Comparison of ENCODE assay signal across 10 cellular contexts in the genomic region with DNA sequence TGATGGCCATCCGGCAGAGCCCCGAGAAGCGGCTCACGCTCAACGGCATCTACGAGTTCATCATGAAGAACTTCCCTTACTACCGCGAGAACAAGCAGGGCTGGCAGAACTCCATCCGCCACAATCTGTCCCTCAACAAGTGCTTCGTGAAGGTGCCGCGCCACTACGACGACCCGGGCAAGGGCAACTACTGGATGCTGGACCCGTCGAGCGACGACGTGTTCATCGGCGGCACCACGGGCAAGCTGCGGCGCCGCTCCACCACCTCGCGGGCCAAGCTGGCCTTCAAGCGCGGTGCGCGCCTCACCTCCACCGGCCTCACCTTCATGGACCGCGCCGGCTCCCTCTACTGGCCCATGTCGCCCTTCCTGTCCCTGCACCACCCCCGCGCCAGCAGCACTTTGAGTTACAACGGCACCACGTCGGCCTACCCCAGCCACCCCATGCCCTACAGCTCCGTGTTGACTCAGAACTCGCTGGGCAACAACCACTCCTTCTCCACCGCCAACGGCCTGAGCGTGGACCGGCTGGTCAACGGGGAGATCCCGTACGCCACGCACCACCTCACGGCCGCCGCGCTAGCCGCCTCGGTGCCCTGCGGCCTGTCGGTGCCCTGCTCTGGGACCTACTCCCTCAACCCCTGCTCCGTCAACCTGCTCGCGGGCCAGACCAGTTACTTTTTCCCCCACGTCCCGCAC. TPM values are rescaled to one million over a fixed set of nuclear protein-coding genes. Genes with fewer than 3 reads are reported as not detected.
DNase-seq lines count a peak whose midpoint lies in the region; ATAC-seq and TF ChIP-seq lines count a peak whose summit lies in the region.
"Had no signal": no experiment of that assay in that cellular context is flagged by ENCODE, and none has a peak within 500 bp of the region (broad histone marks: within the 10 kb centered on the region; RNA-seq: fewer than 3 reads in every experiment).

No MANE protein-coding gene starts in this region.

- H3K27ac ChIP-seq in right cardiac atrium (ENCODE audit: low read length) (no peak overlapping the region), right atrium auricular region (no peak overlapping the region), gastrocnemius medialis (no peak overlapping the region)

- H3K4me1 ChIP-seq in right cardiac atrium (ENCODE audit: control insufficient read depth, insufficient read depth, low read length) (peaks cover 4% of the 10 kb centered on the region), right atrium auricular region (peaks cover 0 to 16% of the 10 kb centered on the region in 2 donors), gastrocnemius medialis (peaks cover 0 to 3% of the 10 kb centered on the region in 2 donors)
- H3K4me1 ChIP-seq: Caco-2 had no signal

- WGBS in right cardiac atrium, result 8% methylated on average over 65 of the region's 65 CpGs

- H3K36me3 ChIP-seq in right atrium auricular region (no peaks in the 10 kb centered on the region), gastrocnemius medialis (no peaks in the 10 kb centered on the region)

- no peak overlapping the region for H3K4me3 Mint-ChIP-seq in activated T-helper 1 cell treated with anti-CD3 and anti-CD28 coated beads, Interleukin-12 subunit alpha, Interleukin-12 subunit beta, Interleukin-2, Interleukin-4 antibody, amounts not matched to agents 30 ng/mL and 10 ng/mL and 1 ng/mL, durations not matched to agents 14 hours and 24 hours and 36 hours

- peaks cover 4% of the 10 kb centered on the region for H3K4me1 Mint-ChIP-seq in activated T-helper 1 cell treated with anti-CD3 and anti-CD28 coated beads, Interleukin-12 subunit alpha, Interleukin-12 subunit beta, Interleukin-2, Interleukin-4 antibody, amounts not matched to agents 30 ng/mL and 10 ng/mL and 1 ng/mL, durations not matched to agents 14 hours and 24 hours and 36 hours (ENCODE audit: low read depth)

- in situ Hi-C loops in gastrocnemius medialis (cut with MboI; ENCODE audit: low sequenced_read_pairs in 4 of 4), result loop anchor here in 2 of 4 donors (25.0 kb wide), 2 partner anchors 769 to 1444 kb away; no protein-coding TSS in a partner anchor

- H3K9me3 ChIP-seq in right cardiac atrium (ENCODE audit: control insufficient read depth, low read length), result no peaks in the 10 kb centered on the region
- peaks cover 0 to 9% of the 10 kb centered on the region in 2 donors for H3K9me3 ChIP-seq in right atrium auricular region
- H3K9me3 ChIP-seq in iPS-18c (ENCODE audit: control insufficient read depth, insufficient read depth, low read length), result peaks cover 2% of the 10 kb centered on the region
- no peaks in the 10 kb centered on the region for H3K9me3 ChIP-seq in gastrocnemius medialis
- H3K9me3 ChIP-seq: Caco-2 had no signal

- H3K4me3 ChIP-seq in right cardiac atrium (ENCODE audit: low read length) (peak overlapping the region; percentile 85), right atrium auricular region (no peak overlapping the region), iPS-18c (ENCODE audit: insufficient read depth, low read depth, low read length) (peak overlapping the region; percentile 28), gastrocnemius medialis (peak overlapping the region in 1 of 4 donors; percentile 4)

- intact Hi-C loops in right cardiac atrium (cut with DNase I) (no loop called here), gastrocnemius medialis (cut with DNase I; ENCODE audit: low total_unique reads) (no loop called here)
- intact Hi-C loops in activated T-helper 1 cell treated with anti-CD3 and anti-CD28 coated beads, Interleukin-12 subunit alpha, Interleukin-12 subunit beta, Interleukin-2, Interleukin-4 antibody, amounts not matched to agents 30 ng/mL and 10 ng/mL and 1 ng/mL, durations not matched to agents 14 hours and 24 hours and 36 hours (cut with micrococcal nuclease), result no loop called here

- peaks cover 42% of the 10 kb centered on the region for H3K27me3 Mint-ChIP-seq in activated T-helper 1 cell treated with anti-CD3 and anti-CD28 coated beads, Interleukin-12 subunit alpha, Interleukin-12 subunit beta, Interleukin-2, Interleukin-4 antibody, amounts not matched to agents 30 ng/mL and 10 ng/mL and 1 ng/mL, durations not matched to agents 14 hours and 24 hours and 36 hours (ENCODE audit: insufficient read depth)

- H3K36me3 Mint-ChIP-seq in activated T-helper 1 cell treated with anti-CD3 and anti-CD28 coated beads, Interleukin-12 subunit alpha, Interleukin-12 subunit beta, Interleukin-2, Interleukin-4 antibody, amounts not matched to agents 30 ng/mL and 10 ng/mL and 1 ng/mL, durations not matched to agents 14 hours and 24 hours and 36 hours (ENCODE audit: low read depth), result peaks cover 4% of the 10 kb centered on the region

- ATAC-seq in right cardiac atrium, result no peak
- no peak for ATAC-seq in gastrocnemius medialis
- no peak for ATAC-seq in GM21825 (IDR thresholded peaks at IDR 0.05; ENCODE audit: unreplicated experiment)

- H3K27ac Mint-ChIP-seq in activated T-helper 1 cell treated with anti-CD3 and anti-CD28 coated beads, Interleukin-12 subunit alpha, Interleukin-12 subunit beta, Interleukin-2, Interleukin-4 antibody, amounts not matched to agents 30 ng/mL and 10 ng/mL and 1 ng/mL, durations not matched to agents 14 hours and 24 hours and 36 hours, result peak overlapping the region; percentile 86

- DNase-seq in right cardiac atrium, result peak in 1 of 3 donors; percentile 42
- DNase-seq in right atrium auricular region (ENCODE audit: low spot score), result no peak
- no peak for DNase-seq in activated T-helper 1 cell treated with anti-CD3 and anti-CD28 coated beads, Interleukin-12 subunit alpha, Interleukin-12 subunit beta, Interleukin-2, Interleukin-4 antibody, amounts not matched to agents 30 ng/mL and 10 ng/mL and 1 ng/mL, durations not matched to agents 14 hours and 24 hours and 36 hours (ENCODE audit: low spot score)
- DNase-seq in pons (ENCODE audit: low spot score), result no peak
- no peak for DNase-seq in gastrocnemius medialis
- DNase-seq in AG08396 (ENCODE audit: low spot score), result no peak
- DNase-seq: activated CD4-positive, alpha-beta T cell treated with anti-CD3 and anti-CD28 coated beads for 48 hours; Caco-2 had no signal

- TF ChIP-seq POLR2A in gastrocnemius medialis (IDR thresholded peaks at IDR 0.05), result no peak

- H3K9me3 Mint-ChIP-seq in activated T-helper 1 cell treated with anti-CD3 and anti-CD28 coated beads, Interleukin-12 subunit alpha, Interleukin-12 subunit beta, Interleukin-2, Interleukin-4 antibody, amounts not matched to agents 30 ng/mL and 10 ng/mL and 1 ng/mL, durations not matched to agents 14 hours and 24 hours and 36 hours, result peaks cover under 1% of the 10 kb centered on the region

- TF ChIP-seq CTCF in right atrium auricular region (IDR thresholded peaks at IDR 0.05) (no peak), gastrocnemius medialis (IDR thresholded peaks at IDR 0.05 in 4 of 5, conservative IDR thresholded peaks at IDR 0.05 in 1 of 5) (no peak)

- H3K27me3 ChIP-seq in right cardiac atrium (ENCODE audit: control insufficient read depth, insufficient read depth) (peaks cover 3% of the 10 kb centered on the region), right atrium auricular region (peaks cover 43% of the 10 kb centered on the region in 2 donors), gastrocnemius medialis (peaks cover 68 to 88% (median 82%) of the 10 kb centered on the region in 3 donors)

RNA-seq across cellular contexts. Expression of a gene that starts 1.4 kb away (rescaled TPM):
- not detected for total RNA-seq in right cardiac atrium
- polyA plus RNA-seq in right cardiac atrium, result 0.20 TPM
- total RNA-seq in right atrium auricular region, result not detected
- not detected in 2 replicates for total RNA-seq in activated T-helper 1 cell treated with anti-CD3 and anti-CD28 coated beads, Interleukin-12 subunit alpha, Interleukin-12 subunit beta, Interleukin-2, Interleukin-4 antibody, amounts not matched to agents 30 ng/mL and 10 ng/mL and 1 ng/mL, durations not matched to agents 14 hours and 24 hours and 36 hours
- total RNA-seq in gastrocnemius medialis, result not detected
- total RNA-seq: Caco-2 had no signal

Comparison
In these comparisons a context has a peak if more than half of its experiments do, and no peak if none do; other contexts are left out.
1. H3K4me3 ChIP-seq: peak in right cardiac atrium (single experiment) and iPS-18c (single experiment); none in right atrium auricular region (0 of 2).